8 cellular contexts compared by ENCODE assay signal in genomic region chr14:73771848-73772705, GRCh38. TPM values are rescaled to one million over a fixed set of nuclear protein-coding genes. Genes with fewer than 3 reads are reported as not detected.
DNase-seq lines count a peak whose midpoint lies in the region; ATAC-seq and TF ChIP-seq lines count a peak whose summit lies in the region.

No MANE protein-coding gene starts in this region.

- H3K27ac Mint-ChIP-seq in immature natural killer cell (peak overlapping the region; percentile 86 to 92 (median 88)), HFFc6 (no peak overlapping the region)

- peaks cover 91% of the 10 kb centered on the region for H3K79me2 ChIP-seq in DND-41 (ENCODE audit: insufficient read depth, low read length)

- DNase-seq in DND-41 = peak; percentile 24
- DNase-seq in HPDE6-E6E7 (ENCODE audit: extremely low spot score) = peak; percentile 90
- peak; percentile 41 to 85 (median 80) for DNase-seq in adrenal gland
- peak; percentile 61 to 66 (median 65) for DNase-seq in immature natural killer cell
- DNase-seq in stimulated activated CD4-positive, alpha-beta T cell treated with anti-CD3 and anti-CD28 coated beads, Interleukin-2, amount 100 ng/mL, for 24 hours = peak; percentile 76 to 81
- no peak for DNase-seq in HFFc6

- peaks cover 0 to 8% (median 0%) of the 10 kb centered on the region in 3 donors for H3K27me3 Mint-ChIP-seq in immature natural killer cell (ENCODE audit: low read depth in 3 of 3)
- H3K27me3 Mint-ChIP-seq in HFFc6 (ENCODE audit: insufficient read depth) = peaks cover 4% of the 10 kb centered on the region; the same call in 1 of the 2 replicates

- H3K27me3 ChIP-seq in DND-41 (ENCODE audit: insufficient read depth, low read length, poor library complexity) (no peaks in the 10 kb centered on the region), adrenal gland (no peaks in the 10 kb centered on the region)

- no peak overlapping the region for H3K9ac ChIP-seq in DND-41 (ENCODE audit: low read depth, low read length)

- peak in 1 of 2 donors; percentile 26 for TF ChIP-seq POLR2A in adrenal gland (IDR thresholded peaks at IDR 0.05)

- H3K36me3 Mint-ChIP-seq in immature natural killer cell (no peaks in the 10 kb centered on the region), HFFc6 (ENCODE audit: low read depth) (no peaks in the 10 kb centered on the region)

- H3K9me3 Mint-ChIP-seq in immature natural killer cell (no peaks in the 10 kb centered on the region), HFFc6 (no peaks in the 10 kb centered on the region)

- 4 to 16% (median 6%) methylated on average over 4 to 7 of the region's 7 CpGs for WGBS in adrenal gland, 4 donors

- H3K4me1 Mint-ChIP-seq in immature natural killer cell (peaks cover 72% of the 10 kb centered on the region in 2 donors), HFFc6 (ENCODE audit: low read depth) (peaks cover 55% of the 10 kb centered on the region)

- H3K4me2 ChIP-seq in DND-41 (ENCODE audit: insufficient read depth, low read length) = no peak overlapping the region

- H3K27ac ChIP-seq in DND-41 (ENCODE audit: low read length) (no peak overlapping the region), adrenal gland (peak overlapping the region; percentile 18 to 77 (median 56))

- intact Hi-C loops in adrenal gland (cut with DNase I) = no loop called here

- no peak overlapping the region for H3K4me3 ChIP-seq in DND-41 (ENCODE audit: low read depth in 1 of 2, low read length in 2 of 2)
- no peak overlapping the region for H3K4me3 ChIP-seq in adrenal gland

- TF ChIP-seq CTCF in DND-41 (IDR thresholded peaks at IDR 0.05; ENCODE audit: borderline replicate concordance, extremely low read depth, low read length, poor library complexity, severe bottlenecking) = no peak
- no peak for TF ChIP-seq CTCF in adrenal gland (IDR thresholded peaks at IDR 0.05)
- no peak for TF ChIP-seq CTCF in HFFc6 (IDR thresholded peaks at IDR 0.05)

- H4K20me1 ChIP-seq in DND-41 (ENCODE audit: insufficient read depth, low read length) = peaks cover 77% of the 10 kb centered on the region

- peak; percentile 66; the same call in 2 of the 3 replicates for ATAC-seq in DND-41 (ENCODE audit: insufficient read depth, low read depth)
- ATAC-seq in GM21360 (IDR thresholded peaks at IDR 0.05; ENCODE audit: unreplicated experiment) = peak; percentile 53
- peak; percentile 39; the same call in 2 of the 3 replicates for ATAC-seq in SK-N-SH treated with all-trans-retinoic acid at 6 μM for 48 hours

- H2AFZ ChIP-seq in DND-41 (ENCODE audit: low read depth, low read length) = no peak overlapping the region

- H3K4me3 Mint-ChIP-seq in immature natural killer cell (peak overlapping the region; percentile 53 to 66 (median 56)), HFFc6 (no peak overlapping the region)

- H3K9me3 ChIP-seq in DND-41 (ENCODE audit: insufficient read depth, low read length, severe bottlenecking) (no peaks in the 10 kb centered on the region), adrenal gland (replicated peaks in 1 of 3) (no peaks in the 10 kb centered on the region)

- no peaks in the 10 kb centered on the region; the same call in 1 of the 2 replicates for H3K36me3 ChIP-seq in DND-41 (ENCODE audit: insufficient read depth, low read length)
- no peaks in the 10 kb centered on the region for H3K36me3 ChIP-seq in adrenal gland (replicated peaks in 1 of 2)

- H3K4me1 ChIP-seq in DND-41 (ENCODE audit: insufficient read depth, low read length) = no peaks in the 10 kb centered on the region
- H3K4me1 ChIP-seq in adrenal gland (replicated peaks in 1 of 2) = peaks cover 30 to 74% of the 10 kb centered on the region in 2 donors

TF ChIP-seq in SK-N-SH treated with all-trans-retinoic acid at 6 μM for 48 hours, 23 proteins besides CTCF, POLR2A, EP300 and RAD21:
- TF ChIP-seq ESRRG (CRISPR knock-in tag; IDR thresholded peaks at IDR 0.05) (no peak), GLIS3 (CRISPR knock-in tag; IDR thresholded peaks at IDR 0.05) (no peak), RARB (CRISPR knock-in tag; IDR thresholded peaks at IDR 0.05) (no peak), TOX (CRISPR knock-in tag; IDR thresholded peaks at IDR 0.05; ENCODE audit: borderline replicate concordance) (no peak), CSDC2 (CRISPR knock-in tag; IDR thresholded peaks at IDR 0.05) (no peak)
- TF ChIP-seq, protein P1, sequence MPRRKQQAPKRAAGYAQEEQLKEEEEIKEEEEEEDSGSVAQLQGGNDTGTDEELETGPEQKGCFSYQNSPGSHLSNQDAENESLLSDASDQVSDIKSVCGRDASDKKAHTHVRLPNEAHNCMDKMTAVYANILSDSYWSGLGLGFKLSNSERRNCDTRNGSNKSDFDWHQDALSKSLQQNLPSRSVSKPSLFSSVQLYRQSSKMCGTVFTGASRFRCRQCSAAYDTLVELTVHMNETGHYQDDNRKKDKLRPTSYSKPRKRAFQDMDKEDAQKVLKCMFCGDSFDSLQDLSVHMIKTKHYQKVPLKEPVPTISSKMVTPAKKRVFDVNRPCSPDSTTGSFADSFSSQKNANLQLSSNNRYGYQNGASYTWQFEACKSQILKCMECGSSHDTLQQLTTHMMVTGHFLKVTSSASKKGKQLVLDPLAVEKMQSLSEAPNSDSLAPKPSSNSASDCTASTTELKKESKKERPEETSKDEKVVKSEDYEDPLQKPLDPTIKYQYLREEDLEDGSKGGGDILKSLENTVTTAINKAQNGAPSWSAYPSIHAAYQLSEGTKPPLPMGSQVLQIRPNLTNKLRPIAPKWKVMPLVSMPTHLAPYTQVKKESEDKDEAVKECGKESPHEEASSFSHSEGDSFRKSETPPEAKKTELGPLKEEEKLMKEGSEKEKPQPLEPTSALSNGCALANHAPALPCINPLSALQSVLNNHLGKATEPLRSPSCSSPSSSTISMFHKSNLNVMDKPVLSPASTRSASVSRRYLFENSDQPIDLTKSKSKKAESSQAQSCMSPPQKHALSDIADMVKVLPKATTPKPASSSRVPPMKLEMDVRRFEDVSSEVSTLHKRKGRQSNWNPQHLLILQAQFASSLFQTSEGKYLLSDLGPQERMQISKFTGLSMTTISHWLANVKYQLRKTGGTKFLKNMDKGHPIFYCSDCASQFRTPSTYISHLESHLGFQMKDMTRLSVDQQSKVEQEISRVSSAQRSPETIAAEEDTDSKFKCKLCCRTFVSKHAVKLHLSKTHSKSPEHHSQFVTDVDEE (CRISPR knock-in tag; IDR thresholded peaks at IDR 0.05) = 0 out of 2 replicates have a peak, but pooled peaks have one; percentile 34

RNA-seq across cellular contexts. Expression of gene PNMA1, which starts 57.9 kb away (rescaled TPM):
- total RNA-seq in adrenal gland = 10 to 100 TPM; 23.1 to 74.6 (median 43.2) TPM
- polyA plus RNA-seq in adrenal gland (10 to 100 TPM; 14.4 to 52.5 (median 16.7) TPM), immature natural killer cell (10 to 100 TPM; 19.6 to 39.2 (median 23.8) TPM)
- total RNA-seq in HFFc6 (2021; fragmentation: NEBNext Ultra II Directional; extraction: Animal tissue kit (Norgen Biotek cat#: 25700)) = 10 to 100 TPM; 51.1 to 60.9 (median 53.2) TPM
